In the genomic region with DNA sequence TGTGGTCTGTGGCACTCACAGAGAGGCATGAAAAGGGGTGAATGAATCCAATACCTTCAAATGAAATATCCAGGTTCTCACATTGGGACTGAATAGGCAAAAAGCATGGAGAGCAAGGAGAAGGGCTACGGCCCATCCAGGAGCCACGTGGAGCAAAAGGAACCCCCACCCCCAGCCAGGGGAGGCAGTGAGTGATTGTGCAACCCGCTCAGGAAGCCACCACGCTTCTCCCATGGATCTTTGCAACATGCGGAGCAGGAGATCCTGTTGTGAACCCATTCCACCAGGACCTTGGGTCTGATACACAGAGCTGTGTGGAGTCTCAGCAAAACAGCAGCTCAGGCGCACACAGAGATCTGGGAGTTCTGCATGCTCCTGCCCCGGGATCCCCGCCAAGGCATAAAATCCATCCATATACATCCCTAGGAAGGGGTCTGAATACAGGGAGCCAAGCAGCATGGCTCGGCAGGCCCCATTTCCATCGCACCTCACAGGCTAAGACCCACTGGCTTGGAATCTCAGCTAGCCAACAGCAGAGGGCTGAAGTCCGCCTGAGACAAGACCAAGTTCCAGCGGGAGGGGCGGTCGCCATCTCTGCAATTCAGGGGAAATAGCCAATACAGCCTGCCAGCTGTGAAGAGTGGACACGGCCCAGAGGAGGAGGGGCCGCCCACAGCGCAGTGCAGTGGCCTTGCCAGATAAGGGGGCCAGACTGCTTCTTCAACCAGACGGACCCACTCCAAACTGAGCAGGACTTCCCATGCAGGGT, we compare ENCODE assay signal across 1 cellular context.
A peak's percentile ranks its signal among the peaks of the same experiment; 100 is the strongest.
TF ChIP-seq lines count a peak whose summit lies in the region.

No MANE protein-coding gene starts in this region.

TF ChIP-seq in K562, 482 proteins besides CTCF, POLR2A, EP300 and RAD21 (continued from another document):
- peak; percentile 56; the same call in 1 of the 2 replicates for TF ChIP-seq ZNF592 (IDR thresholded peaks at IDR 0.05)
- TF ChIP-seq ZNF316 (IDR thresholded peaks at IDR 0.05): no peak
- peak; percentile 72 for TF ChIP-seq EP400 (IDR thresholded peaks at IDR 0.05)
- no peak for TF ChIP-seq MEF2A (IDR thresholded peaks at IDR 0.05; ENCODE audit: control insufficient read depth, low read depth, low read length)
- peak; percentile 54 for TF ChIP-seq MGA (IDR thresholded peaks at IDR 0.05)
- no peak for TF ChIP-seq ZNF507 (tag; conservative IDR thresholded peaks at IDR 0.05)
- TF ChIP-seq SRSF3 (IDR thresholded peaks at IDR 0.05; ENCODE audit: insufficient read depth, low read length): no peak
- TF ChIP-seq CBFA2T2 (conservative IDR thresholded peaks at IDR 0.05): peak; percentile 65
- peak; percentile 72 for TF ChIP-seq TCF3 (CRISPR knock-in tag; IDR thresholded peaks at IDR 0.05)
- TF ChIP-seq CBFA2T3 (IDR thresholded peaks at IDR 0.05): peak; percentile 78
- TF ChIP-seq NONO (IDR thresholded peaks at IDR 0.05; ENCODE audit: low read depth in 2 of 2, low read length in 1 of 2): no peak
- TF ChIP-seq RBFOX2 (IDR thresholded peaks at IDR 0.05; ENCODE audit: low read depth, low read length): peak; percentile 64
- TF ChIP-seq TAL1 (IDR thresholded peaks at IDR 0.05): peak; percentile 54; the same call in 1 of the 2 replicates
- TF ChIP-seq CEBPB (tag; IDR thresholded peaks at IDR 0.05): peak; percentile 94
TF ChIP-seq in K562: peak in this region for 34.
